In genomic region chrX:43469391-43470054, GRCh38 we compare ENCODE assay signal across 1 cellular context.
TF ChIP-seq lines count a peak whose summit lies in the region.

No MANE protein-coding gene starts in this region.

TF ChIP-seq in endothelial cell of umbilical vein, 7 proteins besides CTCF, POLR2A, EP300 and RAD21 (continued from another document):
- no peak for TF ChIP-seq MAX (IDR thresholded peaks at IDR 0.05; ENCODE audit: insufficient read depth, insufficient read length)
TF ChIP-seq in endothelial cell of umbilical vein: peak in this region for 0.
